In the genomic region with DNA sequence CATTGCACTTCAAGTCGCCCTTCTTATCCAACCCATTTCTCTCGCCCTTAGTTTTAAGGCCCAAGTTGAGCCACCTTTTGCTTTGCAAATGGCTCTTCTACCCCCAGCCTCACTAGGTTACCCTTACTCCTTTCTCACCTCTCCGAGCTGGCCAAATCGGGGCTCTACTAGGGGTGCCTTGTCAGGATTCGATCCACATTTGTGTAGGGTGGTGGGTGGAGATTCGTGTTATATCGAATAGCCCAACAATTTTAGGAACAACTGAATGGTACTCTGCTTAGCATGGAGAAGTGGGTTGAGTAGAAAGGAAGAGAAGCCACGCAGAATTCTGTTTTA, we compare ENCODE assay signal across 11 cellular contexts. TPM values are rescaled to one million over a fixed set of nuclear protein-coding genes. Genes with fewer than 3 reads are reported as not detected.
A peak's percentile ranks its signal among the peaks of the same experiment; 100 is the strongest.
DNase-seq lines count a peak whose midpoint lies in the region; ATAC-seq, FAIRE-seq and TF ChIP-seq lines count a peak whose summit lies in the region.
"Had no signal": no experiment of that assay in that cellular context is flagged by ENCODE, and none has a peak within 500 bp of the region (broad histone marks: within the 10 kb centered on the region; RNA-seq: fewer than 3 reads in every experiment).

No MANE protein-coding gene starts in this region.

- peaks cover 67% of the 10 kb centered on the region for H3K27me3 Mint-ChIP-seq in WTC11 (ENCODE audit: low read depth)

- ATAC-seq in WTC11: no peak
- ATAC-seq in right cardiac atrium: no peak
- ATAC-seq in psoas muscle: no peak
- no peak for ATAC-seq in GM18907 (IDR thresholded peaks at IDR 0.05; ENCODE audit: unreplicated experiment)

- no peaks in the 10 kb centered on the region for H3K36me3 Mint-ChIP-seq in WTC11

- H3K4me2 ChIP-seq in BLaER1: peak overlapping the region; percentile 95

- 0 out of 2 replicates have a peak overlapping the region, but pooled peaks have one; percentile 39 for H3K9ac ChIP-seq in BLaER1

- peak overlapping the region; percentile 68 for H3K4me3 ChIP-seq in BLaER1
- H3K4me3 ChIP-seq in right cardiac atrium (ENCODE audit: low read length): peak overlapping the region; percentile 37
- H3K4me3 ChIP-seq in psoas muscle: peak overlapping the region; percentile 77

- H3K27ac ChIP-seq in BLaER1: no peak overlapping the region
- H3K27ac ChIP-seq in right cardiac atrium (ENCODE audit: low read length): no peak overlapping the region
- H3K27ac ChIP-seq in psoas muscle: peak overlapping the region; percentile 27

- DNase-seq in WTC11 (ENCODE audit: low spot score): no peak
- DNase-seq in right cardiac atrium: no peak
- no peak for DNase-seq in psoas muscle
- no peak for DNase-seq in D721Med (ENCODE audit: insufficient read length, low spot score)
- DNase-seq in Kasumi-1 (lab: John Stamatoyannopoulos, UW): no peak
- no peak for DNase-seq in hepatic stellate cell (ENCODE audit: low spot score)
- DNase-seq: activated CD4-positive, alpha-beta T cell treated with anti-CD3 and anti-CD28 coated beads, Interleukin-2, amount 50 U/mL, for 1 hour had no signal

- CTCF ChIA-PET in WTC11 (lab: Charles Lee): no interaction called here

- H3K36me3 ChIP-seq in BLaER1 (no peaks in the 10 kb centered on the region), psoas muscle (ENCODE audit: insufficient read depth in 1 of 2, low read depth in 1 of 2) (no peaks in the 10 kb centered on the region)

- 39% methylated on average over 8 of the region's 8 CpGs for WGBS in right cardiac atrium
- WGBS in psoas muscle, 3 donors: 24 to 40% (median 37%) methylated on average over 8 of the region's 8 CpGs

- no peaks in the 10 kb centered on the region; the same call in 1 of the 2 replicates for H4K20me1 ChIP-seq in BLaER1

- H3K4me3 Mint-ChIP-seq in WTC11: peak overlapping the region; percentile 84
- H3K4me3 Mint-ChIP-seq: stimulated activated naive CD8-positive, alpha-beta T cell treated with anti-CD3 and anti-CD28 coated beads, Interleukin-15, Interleukin-2, amounts not matched to agents 100 ng/mL and 50 ng/mL, for 24 hours had no signal

- POLR2A ChIA-PET in WTC11 (lab: Charles Lee): no interaction called here

- H3K27me3 ChIP-seq in BLaER1: peaks cover 58% of the 10 kb centered on the region
- no peaks in the 10 kb centered on the region for H3K27me3 ChIP-seq in right cardiac atrium (ENCODE audit: control insufficient read depth, insufficient read depth)
- H3K27me3 ChIP-seq in psoas muscle (ENCODE audit: insufficient read depth in 3 of 3, low read length in 2 of 3): peaks cover 0 to 35% (median 21%) of the 10 kb centered on the region in 3 donors

- FAIRE-seq in D721Med (lab: Jason Lieb, UNC): no peak
- FAIRE-seq: GM18507 had no signal

- intact Hi-C loops in right cardiac atrium (cut with DNase I) (loop anchor here in 1 of 4 donors (10.0 kb wide), 1 partner anchor 1030 kb away; no protein-coding TSS in a partner anchor), psoas muscle (cut with DNase I) (no loop called here)

- H3K4me1 Mint-ChIP-seq in WTC11: peaks cover 44% of the 10 kb centered on the region

- H3K9me3 ChIP-seq in BLaER1: peaks cover 13% of the 10 kb centered on the region
- no peaks in the 10 kb centered on the region for H3K9me3 ChIP-seq in right cardiac atrium (ENCODE audit: control insufficient read depth, low read length)
- no peaks in the 10 kb centered on the region for H3K9me3 ChIP-seq in psoas muscle

- TF ChIP-seq CTCF in WTC11 (IDR thresholded peaks at IDR 0.05) (no peak), psoas muscle (IDR thresholded peaks at IDR 0.05) (no peak), D721Med (IDR thresholded peaks at IDR 0.05; ENCODE audit: insufficient read depth, missing control alignments) (no peak)

- H3K9me3 Mint-ChIP-seq in WTC11: no peaks in the 10 kb centered on the region
- H3K9me3 Mint-ChIP-seq: stimulated activated naive CD8-positive, alpha-beta T cell treated with anti-CD3 and anti-CD28 coated beads, Interleukin-15, Interleukin-2, amounts not matched to agents 100 ng/mL and 50 ng/mL, for 24 hours had no signal

- H3K4me1 ChIP-seq in BLaER1 (peaks cover 31% of the 10 kb centered on the region), right cardiac atrium (ENCODE audit: control insufficient read depth, insufficient read depth, low read length) (no peaks in the 10 kb centered on the region), psoas muscle (peaks cover 4% of the 10 kb centered on the region)

- H3K27ac Mint-ChIP-seq in WTC11: no peak overlapping the region
- H3K27ac Mint-ChIP-seq: stimulated activated naive CD8-positive, alpha-beta T cell treated with anti-CD3 and anti-CD28 coated beads, Interleukin-15, Interleukin-2, amounts not matched to agents 100 ng/mL and 50 ng/mL, for 24 hours had no signal

TF ChIP-seq in WTC11, 78 proteins besides CTCF, POLR2A, EP300 and RAD21:
- TF ChIP-seq MAX (CRISPR knock-in tag; IDR thresholded peaks at IDR 0.05) (peak; percentile 7; the same call in 1 of the 2 replicates), CREB1 (CRISPR knock-in tag; IDR thresholded peaks at IDR 0.05) (no peak)

RNA-seq across cellular contexts. Expression of gene SLIT2, which starts 3.5 kb away (rescaled TPM):
- 6.8 to 15.3 TPM (median 13.5 TPM) in 3 replicates for total RNA-seq in WTC11 (2021)
- total RNA-seq in right cardiac atrium: 10 to 100 TPM; 10.2 to 13.8 (median 10.9) TPM
- 2.9 TPM for polyA plus RNA-seq in right cardiac atrium
- total RNA-seq in psoas muscle: 1 to 10 TPM; 4.7 to 9.0 (median 6.1) TPM
- polyA plus RNA-seq in psoas muscle: 1 to 10 TPM in 2 of 3 donors, under 1 TPM in 1; 0.22 to 2.5 (median 1.4) TPM
